ENCODE assay signal across 8 cellular contexts in genomic region chr19:36213793-36214387, GRCh38. TPM values are rescaled to one million over a fixed set of nuclear protein-coding genes. Genes with fewer than 3 reads are reported as not detected.
DNase-seq lines count a peak whose midpoint lies in the region; ATAC-seq and TF ChIP-seq lines count a peak whose summit lies in the region.

No MANE protein-coding gene starts in this region.

- H3K27me3 Mint-ChIP-seq in effector memory CD8-positive, alpha-beta T cell: no peaks in the 10 kb centered on the region
- H3K27me3 Mint-ChIP-seq in naive thymus-derived CD8-positive, alpha-beta T cell: no peaks in the 10 kb centered on the region

- H3K27ac ChIP-seq in Karpas-422 (ENCODE audit: low read length) (peak overlapping the region; percentile 79; the same call in 1 of the 2 replicates), neutrophil (peak overlapping the region; percentile 93)

- H3K4me1 Mint-ChIP-seq in effector memory CD8-positive, alpha-beta T cell (ENCODE audit: low read depth in 2 of 2): peaks cover 4 to 16% of the 10 kb centered on the region in 2 donors
- H3K4me1 Mint-ChIP-seq in naive thymus-derived CD8-positive, alpha-beta T cell: peaks cover 5 to 26% (median 19%) of the 10 kb centered on the region in 4 donors

- H3K4me1 ChIP-seq in Karpas-422 (ENCODE audit: low read length): peaks cover 18% of the 10 kb centered on the region
- peaks cover 16 to 18% of the 10 kb centered on the region in 2 experiments for H3K4me1 ChIP-seq in neutrophil (ENCODE audit: control insufficient read depth in 1 of 2, insufficient read depth in 1 of 2, low read depth in 1 of 2, low read length in 1 of 2)

- peak; percentile 0 for ATAC-seq in effector memory CD8-positive, alpha-beta T cell (replicated peaks)
- ATAC-seq in GM18505 (IDR thresholded peaks at IDR 0.05; ENCODE audit: unreplicated experiment): no peak
- ATAC-seq in naive thymus-derived CD8-positive, alpha-beta T cell: no peak
- ATAC-seq in GM18519 (IDR thresholded peaks at IDR 0.05; ENCODE audit: low FRiP score, unreplicated experiment): no peak

- TF ChIP-seq POLR2A in GM18505 (IDR thresholded peaks at IDR 0.05; ENCODE audit: borderline replicate concordance, extremely low read depth, insufficient read depth, insufficient read length): no peak

- peak overlapping the region; percentile 96 for H2AFZ ChIP-seq in Karpas-422 (ENCODE audit: low read length)

- peak; percentile 53 for DNase-seq in ELR (ENCODE audit: low read depth)
- DNase-seq in Karpas-422: peak; percentile 46
- no peak for DNase-seq in effector memory CD8-positive, alpha-beta T cell
- DNase-seq in effector CD8-positive, alpha-beta T cell (lab: John Stamatoyannopoulos, UW): no peak
- no peak for DNase-seq in naive thymus-derived CD8-positive, alpha-beta T cell

- H3K36me3 Mint-ChIP-seq in effector memory CD8-positive, alpha-beta T cell (ENCODE audit: insufficient read depth): peaks cover 11% of the 10 kb centered on the region
- peaks cover 0 to 9% (median 8%) of the 10 kb centered on the region in 3 donors for H3K36me3 Mint-ChIP-seq in naive thymus-derived CD8-positive, alpha-beta T cell

- no peak overlapping the region for H3K27ac Mint-ChIP-seq in effector memory CD8-positive, alpha-beta T cell
- no peak overlapping the region for H3K27ac Mint-ChIP-seq in naive thymus-derived CD8-positive, alpha-beta T cell

- POLR2A ChIA-PET in naive thymus-derived CD8-positive, alpha-beta T cell (lab: Charles Lee): interaction anchor here (0.5 to 2.0 kb wide), 15 partner anchors 74 to 1693 kb away, joined by 3 to 16 read pairs (median 4); partner anchors contain the start of genes ALKBH6, CAPNS1, POLR2I and SIPA1L3

- no peaks in the 10 kb centered on the region; the same call in 1 of the 2 replicates for H4K20me1 ChIP-seq in Karpas-422 (ENCODE audit: insufficient read depth, low read depth, low read length)

- H3K9me3 ChIP-seq in Karpas-422 (ENCODE audit: low read length) (no peaks in the 10 kb centered on the region), neutrophil (no peaks in the 10 kb centered on the region)

- H3K9me2 ChIP-seq in Karpas-422 (replicated peaks; ENCODE audit: insufficient read depth, low read length): no peaks in the 10 kb centered on the region

- H3K36me3 ChIP-seq in Karpas-422 (ENCODE audit: insufficient read depth, low read length): peaks cover 5% of the 10 kb centered on the region
- no peaks in the 10 kb centered on the region for H3K36me3 ChIP-seq in neutrophil

- peak overlapping the region; percentile 93 for H3K4me2 ChIP-seq in Karpas-422 (ENCODE audit: low read depth, low read length, poor library complexity, severe bottlenecking)

- H3K27me3 ChIP-seq in Karpas-422 (ENCODE audit: low read length) (no peaks in the 10 kb centered on the region), neutrophil (no peaks in the 10 kb centered on the region)

- H3K79me2 ChIP-seq in Karpas-422 (ENCODE audit: low read length): peaks cover 62% of the 10 kb centered on the region

- H3K4me3 ChIP-seq in Karpas-422 (ENCODE audit: low read length) (peak overlapping the region; percentile 93), neutrophil (ENCODE audit: low read depth in 1 of 2, low read length in 1 of 2) (peak overlapping the region; percentile 91 to 94)

- peak overlapping the region; percentile 96 for H3K9ac ChIP-seq in Karpas-422 (ENCODE audit: low read length)

- H3K9me3 Mint-ChIP-seq in effector memory CD8-positive, alpha-beta T cell: no peaks in the 10 kb centered on the region
- peaks cover 0 to under 1% (median 0%) of the 10 kb centered on the region in 9 donors for H3K9me3 Mint-ChIP-seq in naive thymus-derived CD8-positive, alpha-beta T cell

- H3K4me3 Mint-ChIP-seq in effector memory CD8-positive, alpha-beta T cell: no peak overlapping the region
- no peak overlapping the region for H3K4me3 Mint-ChIP-seq in naive thymus-derived CD8-positive, alpha-beta T cell

- TF ChIP-seq CTCF in neutrophil (IDR thresholded peaks at IDR 0.05): no peak

RNA-seq across cellular contexts. Expression of gene ZNF565, which starts 0.6 kb away (rescaled TPM):
- 1.4 and 5.7 TPM in 2 replicates for total RNA-seq in Karpas-422 (2014; rRNA removed; shearing (Covaris generic); ENCODE audit: low replicate concordance)
- total RNA-seq in naive thymus-derived CD8-positive, alpha-beta T cell: 1 to 10 TPM; 7.2 to 9.4 TPM
- 1 to 10 TPM; 1.7 to 4.8 (median 2.5) TPM for polyA plus RNA-seq in naive thymus-derived CD8-positive, alpha-beta T cell

RNA-seq across cellular contexts. Expression of gene ZNF146, which starts 1.0 kb away (rescaled TPM):
- total RNA-seq in Karpas-422 (2014; rRNA removed; shearing (Covaris generic); ENCODE audit: low replicate concordance): 83.1 and 108 TPM in 2 replicates
- 10 to 100 TPM; 71.8 to 86.0 TPM for total RNA-seq in naive thymus-derived CD8-positive, alpha-beta T cell
- polyA plus RNA-seq in naive thymus-derived CD8-positive, alpha-beta T cell: 10 to 100 TPM; 51.4 to 88.6 (median 67.9) TPM

Comparison
In these comparisons a context has a peak if more than half of its experiments do, and no peak if none do; other contexts are left out.
1. DNase-seq: peak in ELR (single experiment) and Karpas-422 (single experiment); none in effector memory CD8-positive, alpha-beta T cell (0 of 3), effector CD8-positive, alpha-beta T cell (single experiment) and naive thymus-derived CD8-positive, alpha-beta T cell (0 of 10).